8 cellular contexts compared by ENCODE assay signal in the genomic region with DNA sequence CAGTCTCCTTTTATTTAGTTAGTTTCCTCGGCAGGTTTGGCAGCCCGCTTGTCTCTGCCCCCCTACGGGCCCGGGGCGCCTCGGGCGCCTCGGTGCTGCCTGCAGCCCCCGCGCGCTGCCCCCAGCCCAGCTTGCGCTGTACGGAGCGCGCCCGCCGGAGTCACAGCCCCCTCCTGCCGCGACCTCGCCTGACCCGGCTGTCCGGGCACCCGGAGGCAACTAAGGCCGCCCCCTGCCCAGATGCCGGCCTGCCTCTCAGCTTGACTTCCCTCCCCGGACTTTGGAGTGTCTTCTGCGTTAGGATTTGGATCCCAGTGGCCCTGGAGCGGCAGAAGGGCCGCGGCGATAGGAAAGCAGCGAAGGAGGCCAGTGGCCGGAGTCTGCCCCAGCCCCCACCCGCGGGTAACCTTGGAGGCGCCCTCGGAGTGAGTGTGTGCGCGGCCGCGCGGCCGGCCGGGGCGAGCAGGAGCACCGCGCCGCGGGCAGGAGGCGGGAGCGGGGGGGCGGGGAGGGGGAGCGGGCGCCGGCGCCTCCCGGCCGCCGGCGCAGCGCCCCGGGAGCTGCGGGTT. TPM values are rescaled to one million over a fixed set of nuclear protein-coding genes. Genes with fewer than 3 reads are reported as not detected.
A peak's percentile ranks its signal among the peaks of the same experiment; 100 is the strongest.
DNase-seq lines count a peak whose midpoint lies in the region; ATAC-seq and TF ChIP-seq lines count a peak whose summit lies in the region.

No MANE protein-coding gene starts in this region.

- H4K20me1 ChIP-seq in hepatocyte (ENCODE audit: insufficient read depth, poor library complexity, severe bottlenecking), result no peaks in the 10 kb centered on the region

- H3K36me3 ChIP-seq in NT2/D1 (ENCODE audit: insufficient read depth, insufficient read length, low read length), result no peaks in the 10 kb centered on the region
- H3K36me3 ChIP-seq in hepatocyte (replicated peaks; ENCODE audit: insufficient read depth, low read depth), result no peaks in the 10 kb centered on the region
- no peaks in the 10 kb centered on the region for H3K36me3 ChIP-seq in rectal smooth muscle tissue (ENCODE audit: control insufficient read depth, insufficient read depth, low read length)

- peak; percentile 83 for DNase-seq in AG20443 (ENCODE audit: low spot score)
- DNase-seq in GM13976 (ENCODE audit: low spot score), result peak; percentile 68
- no peak for DNase-seq in NT2/D1 (ENCODE audit: low read depth, low spot score)
- DNase-seq in astrocyte of the cerebellum (ENCODE audit: low read depth), result no peak
- DNase-seq in hepatocyte (ENCODE audit: low spot score), result peak; percentile 41
- DNase-seq in DMS 273 (lab: John Stamatoyannopoulos, UW; ENCODE audit: unreplicated experiment), result no peak

- no peaks in the 10 kb centered on the region for H3K9me3 ChIP-seq in NT2/D1 (ENCODE audit: insufficient read depth, low read length)
- no peaks in the 10 kb centered on the region for H3K9me3 ChIP-seq in hepatocyte (ENCODE audit: low read depth)

- no peak for TF ChIP-seq CTCF in GM13976 (IDR thresholded peaks at IDR 0.05; ENCODE audit: borderline replicate concordance, control extremely low read depth, extremely low read depth, insufficient read depth, missing control alignments)
- TF ChIP-seq CTCF in astrocyte of the cerebellum (IDR thresholded peaks at IDR 0.05; ENCODE audit: low read depth, low read length, missing control alignments), result no peak
- TF ChIP-seq CTCF in hepatocyte (IDR thresholded peaks at IDR 0.05; ENCODE audit: poor library complexity), result no peak

- H3K27ac ChIP-seq in hepatocyte, result no peak overlapping the region
- H3K27ac ChIP-seq in rectal smooth muscle tissue (ENCODE audit: low read depth, low read length), result peak overlapping the region; percentile 99

- in situ Hi-C loops in GM13976 (cut with MboI; ENCODE audit: low sequenced_read_pairs, unreplicated experiment), result no loop called here
- in situ Hi-C loops in astrocyte of the cerebellum (cut with HindIII; ENCODE audit: low sequenced_read_pairs), result no loop called here

- H3K4me3 ChIP-seq in NT2/D1 (ENCODE audit: insufficient read length, low read depth), result peak overlapping the region; percentile 52
- peak overlapping the region; percentile 69 for H3K4me3 ChIP-seq in astrocyte of the cerebellum (ENCODE audit: low read depth, low read length)
- peak overlapping the region; percentile 38 for H3K4me3 ChIP-seq in hepatocyte
- H3K4me3 ChIP-seq in rectal smooth muscle tissue (ENCODE audit: low read length), result peak overlapping the region; percentile 93

- H3K4me1 ChIP-seq in NT2/D1 (ENCODE audit: insufficient read depth, insufficient read length) (peaks cover 3% of the 10 kb centered on the region), hepatocyte (ENCODE audit: insufficient read depth) (peaks cover 4% of the 10 kb centered on the region), rectal smooth muscle tissue (ENCODE audit: control insufficient read depth, insufficient read depth, low read length) (no peaks in the 10 kb centered on the region)

- ATAC-seq in HG02870 (IDR thresholded peaks at IDR 0.05; ENCODE audit: unreplicated experiment), result peak; percentile 34

- H3K27me3 ChIP-seq in NT2/D1 (ENCODE audit: insufficient read depth, insufficient read length), result peaks cover 96% of the 10 kb centered on the region
- peaks cover 97% of the 10 kb centered on the region for H3K27me3 ChIP-seq in hepatocyte
- H3K27me3 ChIP-seq in rectal smooth muscle tissue (ENCODE audit: control insufficient read depth, insufficient read depth, low read length), result no peaks in the 10 kb centered on the region

- WGBS in hepatocyte (ENCODE audit: low lambda C conversion rate, missing lambda C conversion rate), result under 1% methylated on average over 33 of the region's 63 CpGs

- H3K9ac ChIP-seq in NT2/D1 (ENCODE audit: insufficient read length, low read depth) (peak overlapping the region; percentile 66), rectal smooth muscle tissue (ENCODE audit: low read length) (peak overlapping the region; percentile 95)

- peak overlapping the region; percentile 34 for H2AFZ ChIP-seq in hepatocyte

- H3K79me2 ChIP-seq in hepatocyte, result no peaks in the 10 kb centered on the region

- H3K4me2 ChIP-seq in hepatocyte, result peak overlapping the region; percentile 94

- no peaks in the 10 kb centered on the region for H3K9me2 ChIP-seq in hepatocyte (replicated peaks; ENCODE audit: insufficient read depth)

RNA-seq across cellular contexts. Expression of gene CDKN2C, which starts 7.6 kb away (rescaled TPM):
- total RNA-seq in hepatocyte, result 2.8 and 4.5 TPM in 2 replicates
- 2.2 and 3.2 TPM in 2 replicates for polyA plus RNA-seq in hepatocyte

RNA-seq across cellular contexts. Expression of gene FAF1, which starts 17.6 kb away (rescaled TPM):
- total RNA-seq in hepatocyte, result 35.5 and 54.0 TPM in 2 replicates
- polyA plus RNA-seq in hepatocyte, result 25.7 and 36.2 TPM in 2 replicates

Comparison
In these comparisons a context has a peak if more than half of its experiments do, and no peak if none do; other contexts are left out.
1. DNase-seq: peak in AG20443 (single experiment), GM13976 (single experiment) and hepatocyte (single experiment); none in NT2/D1 (single experiment), astrocyte of the cerebellum (single experiment) and DMS 273 (single experiment).
2. H3K4me3 ChIP-seq: peak in every context shown above with its lines; median percentile 93 in rectal smooth muscle tissue; 69 in astrocyte of the cerebellum; 52 in NT2/D1; 38 in hepatocyte.